ENCODE assay signal across 29 cellular contexts in the genomic region with DNA sequence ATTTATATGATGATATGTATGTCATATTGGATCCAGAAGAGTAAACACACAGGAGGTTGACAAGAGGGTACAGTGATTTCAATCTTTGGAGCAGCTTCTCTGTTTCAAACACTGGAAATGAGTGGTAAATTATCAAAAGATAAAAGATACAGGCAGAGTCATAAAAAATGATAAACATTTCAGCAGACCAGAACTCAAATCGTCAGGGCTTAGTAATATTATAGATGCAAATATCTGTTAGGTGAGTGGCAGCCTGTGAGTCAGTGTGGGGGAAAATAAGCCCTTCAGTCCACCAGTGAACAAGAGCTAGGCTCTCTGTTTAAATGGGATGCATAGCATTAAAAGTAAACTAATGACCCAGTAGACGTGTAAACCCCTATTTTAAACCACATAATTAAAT.
DNase-seq lines count a peak whose midpoint lies in the region; ATAC-seq and TF ChIP-seq lines count a peak whose summit lies in the region.
"Had no signal": no experiment of that assay in that cellular context is flagged by ENCODE, and none has a peak within 500 bp of the region (broad histone marks: within the 10 kb centered on the region; RNA-seq: fewer than 3 reads in every experiment).

No MANE protein-coding gene starts in this region.

- H3K4me1 Mint-ChIP-seq in MCF 10A (ENCODE audit: insufficient read depth, unreplicated experiment): no peaks in the 10 kb centered on the region
- H3K4me1 Mint-ChIP-seq: mesothelial cell of epicardium; naive thymus-derived CD4-positive, alpha-beta T cell; stimulated activated memory B cell treated with anti-CD40 and anti-IgM and Interleukin-4, amounts not matched to agents 10 μg/mL and 1 μg/mL and 100 μg/mL, for 72 hours had no signal

- no peak overlapping the region for H3K9ac ChIP-seq in mammary epithelial cell (ENCODE audit: insufficient read depth, low read length)
- no peak overlapping the region for H3K9ac ChIP-seq in smooth muscle cell (ENCODE audit: low read depth)
- H3K9ac ChIP-seq: BLaER1 had no signal

- intact Hi-C loops in mammary epithelial cell (cut with micrococcal nuclease) (no loop called here), MCF 10A (cut with micrococcal nuclease) (no loop called here)

- H3K36me3 Mint-ChIP-seq in MCF 10A (ENCODE audit: insufficient read depth, unreplicated experiment): no peaks in the 10 kb centered on the region
- H3K36me3 Mint-ChIP-seq: mesothelial cell of epicardium; naive thymus-derived CD4-positive, alpha-beta T cell; stimulated activated memory B cell treated with anti-CD40 and anti-IgM and Interleukin-4, amounts not matched to agents 10 μg/mL and 1 μg/mL and 100 μg/mL, for 72 hours had no signal

- H3K27me3 Mint-ChIP-seq in MCF 10A (ENCODE audit: insufficient read depth, unreplicated experiment): no peaks in the 10 kb centered on the region
- H3K27me3 Mint-ChIP-seq: naive thymus-derived CD4-positive, alpha-beta T cell; stimulated activated memory B cell treated with anti-CD40 and anti-IgM and Interleukin-4, amounts not matched to agents 10 μg/mL and 1 μg/mL and 100 μg/mL, for 72 hours had no signal

- H3K9me3 Mint-ChIP-seq in MCF 10A (ENCODE audit: unreplicated experiment): no peaks in the 10 kb centered on the region
- H3K9me3 Mint-ChIP-seq: mesothelial cell of epicardium; stimulated activated memory B cell treated with anti-CD40 and anti-IgM and Interleukin-4, amounts not matched to agents 10 μg/mL and 1 μg/mL and 100 μg/mL, for 72 hours had no signal

- no peak for TF ChIP-seq CTCF in mammary epithelial cell (conservative IDR thresholded peaks at IDR 0.05 in 1 of 2, IDR thresholded peaks at IDR 0.05 in 1 of 2; ENCODE audit: extremely low read depth in 1 of 2, insufficient read depth in 1 of 2, low read depth in 1 of 2, low read length in 2 of 2)
- TF ChIP-seq CTCF in MCF 10A (IDR thresholded peaks at IDR 0.05; ENCODE audit: unreplicated experiment): no peak
- no peak for TF ChIP-seq CTCF in fibroblast of mammary gland (conservative IDR thresholded peaks at IDR 0.05; ENCODE audit: control insufficient read depth, insufficient read depth, low read depth, low read length)
- no peak for TF ChIP-seq CTCF in smooth muscle cell (IDR thresholded peaks at IDR 0.05; ENCODE audit: borderline replicate concordance, insufficient read depth, poor library complexity, severe bottlenecking)

- no peak overlapping the region for H3K27ac Mint-ChIP-seq in MCF 10A (ENCODE audit: low read depth, unreplicated experiment)
- H3K27ac Mint-ChIP-seq: mesothelial cell of epicardium; naive thymus-derived CD4-positive, alpha-beta T cell; stimulated activated memory B cell treated with anti-CD40 and anti-IgM and Interleukin-4, amounts not matched to agents 10 μg/mL and 1 μg/mL and 100 μg/mL, for 72 hours had no signal

- no peak overlapping the region for H3K27ac ChIP-seq in mammary epithelial cell (ENCODE audit: insufficient read depth, low read depth, low read length)
- peak overlapping the region; percentile 6 for H3K27ac ChIP-seq in smooth muscle cell (ENCODE audit: low read depth)
- H3K27ac ChIP-seq: 22Rv1, adrenal gland, BLaER1, left ventricle myocardium inferior, Peyer's patch, SJSA1, upper lobe of right lung had no signal

- H3K27me3 ChIP-seq in mammary epithelial cell (ENCODE audit: insufficient read depth, low read length): no peaks in the 10 kb centered on the region
- H3K27me3 ChIP-seq in smooth muscle cell (ENCODE audit: low read depth): no peaks in the 10 kb centered on the region
- H3K27me3 ChIP-seq: adrenal gland, BLaER1, Peyer's patch, SJSA1, upper lobe of right lung had no signal

- no peaks in the 10 kb centered on the region for H3K9me3 ChIP-seq in mammary epithelial cell (replicated peaks; ENCODE audit: insufficient read depth, low read length)
- H3K9me3 ChIP-seq in smooth muscle cell (replicated peaks; ENCODE audit: low read depth): no peaks in the 10 kb centered on the region
- H3K9me3 ChIP-seq: adrenal gland, BLaER1, left ventricle myocardium inferior, Peyer's patch, SJSA1, upper lobe of right lung had no signal

- 14% methylated on average over 2 of the region's 2 CpGs for WGBS in mammary epithelial cell (ENCODE audit: low coverage, missing lambda C conversion rate)
- WGBS in smooth muscle cell (ENCODE audit: low lambda C conversion rate): 0% methylated on average over 2 of the region's 2 CpGs

- H3K36me3 ChIP-seq in mammary epithelial cell (ENCODE audit: insufficient read depth, low read length) (no peaks in the 10 kb centered on the region), smooth muscle cell (ENCODE audit: low read depth) (no peaks in the 10 kb centered on the region)
- H3K36me3 ChIP-seq: adrenal gland, BLaER1, left ventricle myocardium inferior, Peyer's patch, SJSA1, upper lobe of right lung had no signal

- POLR2A ChIA-PET in MCF 10A (lab: Yijun Ruan, JAX): interaction anchor here (1.4 kb wide), 1 partner anchor 10 kb away, joined by 4 read pairs; no protein-coding TSS in a partner anchor

- CTCF ChIA-PET in mammary epithelial cell (lab: Charles Lee; ENCODE audit: low non-redundant PET): no interaction called here
- CTCF ChIA-PET in MCF 10A (lab: Yijun Ruan, JAX): interaction anchor here (0.7 to 1.5 kb wide), 2 partner anchors 23 to 217 kb away, joined by 4 read pairs; no protein-coding TSS in a partner anchor

- no peaks in the 10 kb centered on the region for H3K4me1 ChIP-seq in mammary epithelial cell (ENCODE audit: insufficient read depth, low read length)
- no peaks in the 10 kb centered on the region for H3K4me1 ChIP-seq in smooth muscle cell (ENCODE audit: low read depth)
- H3K4me1 ChIP-seq: adrenal gland, BLaER1, left ventricle myocardium inferior, Peyer's patch, SJSA1, upper lobe of right lung had no signal

- BruUV-seq in mammary epithelial cell (replicated peaks; lab: Mats Ljungman, UMichigan): no TSS peak
- no TSS peak for BruUV-seq in MCF 10A (replicated peaks; lab: Mats Ljungman, UMichigan)

- no peak overlapping the region for H3K4me3 Mint-ChIP-seq in MCF 10A (ENCODE audit: unreplicated experiment)
- H3K4me3 Mint-ChIP-seq: mesothelial cell of epicardium; naive thymus-derived CD4-positive, alpha-beta T cell; stimulated activated memory B cell treated with anti-CD40 and anti-IgM and Interleukin-4, amounts not matched to agents 10 μg/mL and 1 μg/mL and 100 μg/mL, for 72 hours had no signal

- no peaks in the 10 kb centered on the region for H4K20me1 ChIP-seq in mammary epithelial cell (ENCODE audit: insufficient read depth, low read length)
- no peaks in the 10 kb centered on the region for H4K20me1 ChIP-seq in smooth muscle cell (ENCODE audit: low read depth)
- H4K20me1 ChIP-seq: BLaER1 had no signal

- H3K4me3 ChIP-seq in mammary epithelial cell (replicated peaks in 1 of 3; ENCODE audit: insufficient read depth in 1 of 3, low read depth in 2 of 3, low read length in 3 of 3): no peak overlapping the region
- H3K4me3 ChIP-seq in fibroblast of mammary gland (ENCODE audit: control insufficient read depth, low read depth, low read length): no peak overlapping the region
- no peak overlapping the region for H3K4me3 ChIP-seq in smooth muscle cell
- H3K4me3 ChIP-seq: adrenal gland, BLaER1, left ventricle myocardium inferior, Peyer's patch, SJSA1, upper lobe of right lung had no signal

- in situ Hi-C loops in mammary epithelial cell (cut with MboI; ENCODE audit: low sequenced_read_pairs in 2 of 2): no loop called here

- H3F3A ChIP-seq in smooth muscle cell (ENCODE audit: low read depth): no peaks in the 10 kb centered on the region

- peak; percentile 6 for DNase-seq in mammary epithelial cell
- DNase-seq in MCF 10A (ENCODE audit: unreplicated experiment): no peak
- peak; percentile 47 for DNase-seq in fibroblast of mammary gland (ENCODE audit: low read depth)
- no peak for DNase-seq in smooth muscle cell (lab: John Stamatoyannopoulos, UW; ENCODE audit: unreplicated experiment)
- DNase-seq in NCI-H446 treated with DMSO at 0.1 percent for 48 hours (lab: John Stamatoyannopoulos, UW): no peak
- DNase-seq: activated CD4-positive, alpha-beta T cell treated with anti-CD3 and anti-CD28 coated beads for 1 hour; activated naive CD4-positive, alpha-beta T cell; adrenal gland; caudate nucleus; COR-L47; dermis blood vessel endothelial cell; left ventricle myocardium inferior; naive thymus-derived CD4-positive, alpha-beta T cell; NCI-H1436; NCI-H510A treated with DMSO at 0.1 percent for 48 hours; NK-92 treated with Interleukin-12 subunit alpha and Interleukin-12 subunit beta, amount 100 ng/mL, for 24 hours; occipital lobe; Peyer's patch; retina; stimulated activated CD4-positive, alpha-beta T cell treated with anti-CD3 and anti-CD28 coated beads, Interleukin-4, amount 100 ng/mL, for 1 hour; upper lobe of right lung had no signal

- no peak overlapping the region for H2AFZ ChIP-seq in mammary epithelial cell (ENCODE audit: low read depth, low read length)
- no peak overlapping the region for H2AFZ ChIP-seq in smooth muscle cell (ENCODE audit: low read depth)

- ATAC-seq in SK-N-SH treated with all-trans-retinoic acid at 6 μM for 48 hours (peak; percentile 67), HG02973 (IDR thresholded peaks at IDR 0.05; ENCODE audit: unreplicated experiment) (no peak), GM21528 (IDR thresholded peaks at IDR 0.05; ENCODE audit: low FRiP score, unreplicated experiment) (no peak)
- ATAC-seq: naive thymus-derived CD4-positive, alpha-beta T cell; stimulated activated memory B cell treated with anti-CD40 and anti-IgM and Interleukin-4, amounts not matched to agents 10 μg/mL and 1 μg/mL and 100 μg/mL, for 72 hours; upper lobe of right lung had no signal

- H3K4me2 ChIP-seq in mammary epithelial cell (ENCODE audit: insufficient read depth, low read depth, low read length): no peak overlapping the region
- peak overlapping the region; percentile 53 for H3K4me2 ChIP-seq in smooth muscle cell
- H3K4me2 ChIP-seq: BLaER1 had no signal

- H3K79me2 ChIP-seq in mammary epithelial cell (ENCODE audit: insufficient read depth, low read length): no peaks in the 10 kb centered on the region
- no peaks in the 10 kb centered on the region for H3K79me2 ChIP-seq in smooth muscle cell (ENCODE audit: low read depth)

- dilution Hi-C loops in mammary epithelial cell (cut with HindIII; ENCODE audit: low sequenced_read_pairs): no loop called here

TF ChIP-seq in SK-N-SH treated with all-trans-retinoic acid at 6 μM for 48 hours, 23 proteins besides CTCF, POLR2A, EP300 and RAD21 (continues in another document):
- no peak for TF ChIP-seq TCF4 (CRISPR knock-in tag; IDR thresholded peaks at IDR 0.05; ENCODE audit: borderline replicate concordance)
- TF ChIP-seq BACH2 (CRISPR knock-in tag; IDR thresholded peaks at IDR 0.05; ENCODE audit: borderline replicate concordance): no peak

Comparison
In these comparisons a context has a peak if more than half of its experiments do, and no peak if none do; other contexts are left out.
1. DNase-seq: peak in mammary epithelial cell (single experiment) and fibroblast of mammary gland (single experiment); none in MCF 10A (single experiment), smooth muscle cell (single experiment) and NCI-H446 treated with DMSO at 0.1 percent for 48 hours (single experiment).